1 cellular context compared by ENCODE assay signal in genomic region chr16:51615141-51615540, GRCh38.
TF ChIP-seq lines count a peak whose summit lies in the region.

No MANE protein-coding gene starts in this region.

TF ChIP-seq in neural cell, 6 proteins besides CTCF, POLR2A, EP300 and RAD21 (continued from another document):
- TF ChIP-seq TAF1 (IDR thresholded peaks at IDR 0.05; ENCODE audit: low read depth) (no peak), SMC3 (conservative IDR thresholded peaks at IDR 0.05; ENCODE audit: poor library complexity) (no peak)
